11 cellular contexts compared by ENCODE assay signal in the genomic region with DNA sequence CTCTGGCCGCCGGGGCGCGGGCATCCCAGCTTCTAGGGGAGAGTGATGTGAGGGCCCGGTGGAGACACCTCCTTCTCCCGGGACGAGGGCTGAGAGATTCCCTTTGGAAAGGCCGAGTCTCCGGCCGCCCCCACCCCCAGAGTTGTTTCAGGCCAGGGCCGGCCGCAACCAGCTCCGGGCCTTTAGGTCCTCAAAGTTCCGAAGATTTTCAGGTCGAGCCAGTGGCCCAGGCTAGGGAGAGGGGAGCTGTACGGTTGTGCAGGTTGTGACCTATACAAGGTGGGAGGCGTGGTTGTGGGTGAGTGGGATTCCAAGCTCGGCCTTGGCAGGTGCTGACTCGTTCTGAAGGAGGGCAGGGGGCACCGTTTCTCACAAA. TPM values are rescaled to one million over a fixed set of nuclear protein-coding genes. Genes with fewer than 3 reads are reported as not detected.
DNase-seq lines count a peak whose midpoint lies in the region; FAIRE-seq and TF ChIP-seq lines count a peak whose summit lies in the region.
"Had no signal": no experiment of that assay in that cellular context is flagged by ENCODE, and none has a peak within 500 bp of the region (broad histone marks: within the 10 kb centered on the region; RNA-seq: fewer than 3 reads in every experiment).

No MANE protein-coding gene starts in this region.

- CTCF ChIA-PET in BJ (lab: Yijun Ruan, JAX), result interaction anchor here (0.5 to 3.7 kb wide), 3 partner anchors 45 to 448 kb away, joined by 3 to 23 read pairs (median 13); no protein-coding TSS in a partner anchor

- peak overlapping the region; percentile 63; the same call in 1 of the 2 replicates for H3K27ac ChIP-seq in VCaP
- H3K27ac ChIP-seq in hepatocyte, result no peak overlapping the region

- 32% methylated on average over 15 of the region's 20 CpGs for WGBS in hepatocyte (ENCODE audit: low lambda C conversion rate, missing lambda C conversion rate)

- H3K79me2 ChIP-seq in hepatocyte, result no peaks in the 10 kb centered on the region

- H3K27me3 Mint-ChIP-seq in progenitor cell of endocrine pancreas, result peaks cover 70% of the 10 kb centered on the region

- peak overlapping the region; percentile 47 for H3K4me3 Mint-ChIP-seq in progenitor cell of endocrine pancreas (ENCODE audit: low read depth)

- peak overlapping the region; percentile 97 for H2AFZ ChIP-seq in hepatocyte

- TF ChIP-seq POLR2A in erythroblast (IDR thresholded peaks at IDR 0.05; ENCODE audit: low read length), result no peak
- no peak for TF ChIP-seq POLR2A in GM12892 (IDR thresholded peaks at IDR 0.05; ENCODE audit: low read depth, low read length)

- H3K9me3 Mint-ChIP-seq in progenitor cell of endocrine pancreas (ENCODE audit: low read depth), result no peaks in the 10 kb centered on the region

- H3K36me3 ChIP-seq in BJ (ENCODE audit: control insufficient read depth, insufficient read depth, low read length), result no peaks in the 10 kb centered on the region
- H3K36me3 ChIP-seq in hepatocyte (replicated peaks; ENCODE audit: insufficient read depth, low read depth), result no peaks in the 10 kb centered on the region

- POLR2A ChIA-PET in BJ (lab: Charles Lee), result interaction anchor here (0.6 kb wide), 2 partner anchors 391 to 515 kb away, joined by 3 read pairs; no protein-coding TSS in a partner anchor

- peaks cover 34% of the 10 kb centered on the region for H3K4me1 ChIP-seq in hepatocyte (ENCODE audit: insufficient read depth)

- peak overlapping the region; percentile 98 for H3K4me2 ChIP-seq in hepatocyte

- no peaks in the 10 kb centered on the region for H3K36me3 Mint-ChIP-seq in progenitor cell of endocrine pancreas (ENCODE audit: insufficient read depth)

- no peak for TF ChIP-seq CTCF in BJ (IDR thresholded peaks at IDR 0.05; ENCODE audit: insufficient read depth, low read depth, low read length)
- TF ChIP-seq CTCF in VCaP (conservative IDR thresholded peaks at IDR 0.05), result no peak
- no peak for TF ChIP-seq CTCF in hepatocyte (IDR thresholded peaks at IDR 0.05; ENCODE audit: poor library complexity)
- no peak for TF ChIP-seq CTCF in progenitor cell of endocrine pancreas (IDR thresholded peaks at IDR 0.05; ENCODE audit: unreplicated experiment)

- H3K27me3 ChIP-seq in BJ (ENCODE audit: control insufficient read depth, insufficient read depth, low read length), result peaks cover 3% of the 10 kb centered on the region; the same call in 1 of the 2 replicates
- peaks cover 8% of the 10 kb centered on the region for H3K27me3 ChIP-seq in hepatocyte

- no peaks in the 10 kb centered on the region for H3K9me2 ChIP-seq in hepatocyte (replicated peaks; ENCODE audit: insufficient read depth)

- no peaks in the 10 kb centered on the region for H4K20me1 ChIP-seq in hepatocyte (ENCODE audit: insufficient read depth, poor library complexity, severe bottlenecking)

- DNase-seq in BJ (ENCODE audit: low read depth) (no peak), hepatocyte (ENCODE audit: low spot score) (no peak), progenitor cell of endocrine pancreas (ENCODE audit: low spot score, unreplicated experiment) (no peak), erythroblast (lab: John Stamatoyannopoulos, UW) (no peak), EL (no peak), NCI-H1417 treated with DMSO at 0.1 percent for 48 hours (lab: John Stamatoyannopoulos, UW) (no peak), GM12892 (ENCODE audit: insufficient read length) (no peak)
- DNase-seq: activated naive CD4-positive, alpha-beta T cell treated with Interleukin-2 at 50 U/mL for 16 hours; GOT3; MV-4-11 had no signal

- H3K9me3 ChIP-seq in hepatocyte (ENCODE audit: low read depth), result no peaks in the 10 kb centered on the region

- H3K4me1 Mint-ChIP-seq in progenitor cell of endocrine pancreas (ENCODE audit: low read depth), result peaks cover 21% of the 10 kb centered on the region

- no peak overlapping the region for H3K27ac Mint-ChIP-seq in progenitor cell of endocrine pancreas

- FAIRE-seq in GM12892 (lab: Jason Lieb, UNC), result no peak

- H3K4me3 ChIP-seq in BJ (ENCODE audit: low read depth, low read length) (peak overlapping the region; percentile 41), hepatocyte (peak overlapping the region; percentile 45)

RNA-seq across cellular contexts. Expression of a gene that starts 18.4 kb away (rescaled TPM):
- polyA plus RNA-seq in BJ (2011; rRNA removed) (not detected in 2 replicates), hepatocyte (0.12 and 0.29 TPM in 2 replicates)
- polyA minus RNA-seq in BJ (2011; rRNA and poly(A)+ RNA removed), result not detected in 2 replicates
- total RNA-seq in hepatocyte (not detected in 2 replicates), progenitor cell of endocrine pancreas (0.14 and 0.44 TPM in 2 replicates)
- not detected for polyA plus RNA-seq in GM12892 (2012; ENCODE audit: missing spikeins)

RNA-seq across cellular contexts. Expression of a gene that starts 21.0 kb away (rescaled TPM):
- polyA plus RNA-seq in BJ (2011; rRNA removed) (0.01 TPM in 1 of 2 replicates, not detected in the other), hepatocyte (1.1 and 1.9 TPM in 2 replicates)
- polyA minus RNA-seq in BJ (2011; rRNA and poly(A)+ RNA removed), result 0.05 TPM in 2 replicates
- total RNA-seq in hepatocyte (2.1 and 3.2 TPM in 2 replicates), progenitor cell of endocrine pancreas (44.5 and 46.7 TPM in 2 replicates)
- not detected for polyA plus RNA-seq in GM12892 (2012; ENCODE audit: missing spikeins)

RNA-seq across cellular contexts. Expression of a gene that starts 37.8 kb away (rescaled TPM):
- polyA plus RNA-seq in BJ (2011; rRNA removed) (7.8 and 13.1 TPM in 2 replicates), hepatocyte (1.4 and 2.4 TPM in 2 replicates)
- 8.3 and 20.0 TPM in 2 replicates for polyA minus RNA-seq in BJ (2011; rRNA and poly(A)+ RNA removed)
- total RNA-seq in hepatocyte (4.6 and 11.6 TPM in 2 replicates), progenitor cell of endocrine pancreas (0.18 TPM in 1 of 2 replicates, not detected in the other)
- polyA plus RNA-seq in GM12892 (2012; ENCODE audit: missing spikeins), result 0.40 TPM

Comparison
In these comparisons a context has a peak if more than half of its experiments do, and no peak if none do; other contexts are left out.
1. RNA of a gene that starts 21.0 kb away (total RNA-seq): 44.5 to 46.7 TPM in progenitor cell of endocrine pancreas; 2.1 to 3.2 TPM in hepatocyte; every median in the first group is over 10 times any median in the second.